In the genomic region with DNA sequence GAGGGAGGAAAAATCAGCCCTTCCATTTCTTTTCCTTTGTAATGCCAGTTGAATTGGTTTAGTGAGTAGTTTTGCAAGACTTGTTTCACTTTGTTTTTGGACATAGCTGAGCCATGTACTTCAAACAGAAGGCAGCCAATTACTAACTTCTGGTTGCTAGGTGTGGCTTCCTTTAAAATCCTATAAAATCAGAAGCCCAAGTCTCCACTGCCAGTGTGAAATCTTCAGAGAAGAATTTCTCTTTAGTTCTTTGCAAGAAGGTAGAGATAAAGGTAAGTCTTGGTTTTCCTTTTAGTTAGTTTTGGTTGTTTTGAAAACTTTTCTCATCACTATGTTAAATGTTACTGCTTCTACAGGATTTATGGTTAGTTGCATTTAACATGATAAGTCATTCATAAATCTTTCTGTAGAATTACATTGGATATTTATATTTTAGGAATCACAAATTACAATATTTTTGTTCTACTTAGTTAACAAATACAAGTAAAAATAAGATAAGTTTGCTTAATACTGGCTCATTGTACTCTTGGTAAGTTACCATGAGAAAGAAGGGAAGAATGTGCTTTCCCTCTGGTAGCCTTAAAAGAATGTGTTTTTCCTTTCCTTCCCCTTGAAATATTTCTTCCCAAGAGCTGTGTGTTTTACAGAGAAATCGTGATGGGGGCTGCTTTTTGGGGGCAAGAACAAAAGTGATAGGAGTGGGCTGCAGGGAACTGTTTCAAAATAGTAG, we compare ENCODE assay signal across 8 cellular contexts. TPM values are rescaled to one million over a fixed set of nuclear protein-coding genes. Genes with fewer than 3 reads are reported as not detected.
DNase-seq lines count a peak whose midpoint lies in the region; ATAC-seq and TF ChIP-seq lines count a peak whose summit lies in the region.

A gene with protein sequence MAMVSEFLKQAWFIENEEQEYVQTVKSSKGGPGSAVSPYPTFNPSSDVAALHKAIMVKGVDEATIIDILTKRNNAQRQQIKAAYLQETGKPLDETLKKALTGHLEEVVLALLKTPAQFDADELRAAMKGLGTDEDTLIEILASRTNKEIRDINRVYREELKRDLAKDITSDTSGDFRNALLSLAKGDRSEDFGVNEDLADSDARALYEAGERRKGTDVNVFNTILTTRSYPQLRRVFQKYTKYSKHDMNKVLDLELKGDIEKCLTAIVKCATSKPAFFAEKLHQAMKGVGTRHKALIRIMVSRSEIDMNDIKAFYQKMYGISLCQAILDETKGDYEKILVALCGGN (plus strand): TSS at position 213 of the 730 bp plus-strand sequence. CDS start 6,671 bp downstream, outside the sequence.

- no peaks in the 10 kb centered on the region for H3K36me3 ChIP-seq in CD8-positive, alpha-beta T cell (ENCODE audit: insufficient read depth, low read length)

- H3K27ac Mint-ChIP-seq in CD8-positive, alpha-beta T cell, result peak within 1 kb of the TSS; percentile 94
- peak within 1 kb of the TSS in 1 of 2 donors; percentile 87 for H3K27ac Mint-ChIP-seq in stimulated activated naive CD8-positive, alpha-beta T cell treated with anti-CD3 and anti-CD28 coated beads, Interleukin-15, amount 100 ng/mL, for 72 hours

- DNase-seq in CD8-positive, alpha-beta T cell, result no peak
- DNase-seq in M059J (ENCODE audit: low read depth) (peak; percentile 96), astrocyte of the hippocampus (ENCODE audit: low read depth, low spot score) (peak; percentile 87), NCI-H1694 treated with DMSO at 0.1 percent for 48 hours (lab: John Stamatoyannopoulos, UW) (no peak), caudate nucleus (lab: John Stamatoyannopoulos, UW) (no peak)
- DNase-seq in stimulated activated naive CD8-positive, alpha-beta T cell treated with anti-CD3 and anti-CD28 coated beads, Interleukin-15, amount 100 ng/mL, for 72 hours, result no peak

- H3K4me1 Mint-ChIP-seq in CD8-positive, alpha-beta T cell (ENCODE audit: low read depth), result peaks cover 73% of the 10 kb centered on the region
- H3K4me1 Mint-ChIP-seq in stimulated activated naive CD8-positive, alpha-beta T cell treated with anti-CD3 and anti-CD28 coated beads, Interleukin-15, amount 100 ng/mL, for 72 hours, result peaks cover 84% of the 10 kb centered on the region

- H3K9me3 ChIP-seq in CD8-positive, alpha-beta T cell (ENCODE audit: low read length), result no peaks in the 10 kb centered on the region

- ATAC-seq in CD8-positive, alpha-beta T cell, result peak; percentile 39
- ATAC-seq in stimulated activated naive CD8-positive, alpha-beta T cell treated with anti-CD3 and anti-CD28 coated beads, Interleukin-15, amount 100 ng/mL, for 72 hours, result no peak
- no peak for ATAC-seq in HG03139 (IDR thresholded peaks at IDR 0.05; ENCODE audit: unreplicated experiment)

- peak within 1 kb of the TSS; percentile 39 for H3K4me3 ChIP-seq in CD8-positive, alpha-beta T cell (ENCODE audit: low read depth, low read length)
- H3K4me3 ChIP-seq in iPS-11a (ENCODE audit: low read depth, low read length), result peak within 1 kb of the TSS; percentile 31

- intact Hi-C loops in CD8-positive, alpha-beta T cell (cut with DNase I, micrococcal nuclease), result loop anchor here in 1 of 2 experiments (1.0 to 10.0 kb wide), 7 partner anchors 20 to 1933 kb away; a partner anchor contains a TSS

- peak within 1 kb of the TSS; percentile 63 for H3K27ac ChIP-seq in CD8-positive, alpha-beta T cell (ENCODE audit: low read depth, low read length)
- H3K27ac ChIP-seq in caudate nucleus (ENCODE audit: low read depth, low read length), result no peak within 1 kb of the TSS

- POLR2A ChIA-PET in CD8-positive, alpha-beta T cell (lab: Charles Lee), result interaction anchor here (1.2 kb wide), 1 partner anchor 8 kb away, joined by 4 read pairs; no protein-coding TSS in a partner anchor

- peak within 1 kb of the TSS; percentile 89 for H3K4me3 Mint-ChIP-seq in CD8-positive, alpha-beta T cell
- H3K4me3 Mint-ChIP-seq in stimulated activated naive CD8-positive, alpha-beta T cell treated with anti-CD3 and anti-CD28 coated beads, Interleukin-15, amount 100 ng/mL, for 72 hours, result peak within 1 kb of the TSS; percentile 74 to 82

- CTCF ChIA-PET in CD8-positive, alpha-beta T cell (lab: Charles Lee), result interaction anchor here (3.5 kb wide), 1 partner anchor 44 kb away, joined by 11 read pairs; no protein-coding TSS in a partner anchor

- no peak for TF ChIP-seq CTCF in CD8-positive, alpha-beta T cell (IDR thresholded peaks at IDR 0.05)

- H3K4me1 ChIP-seq in CD8-positive, alpha-beta T cell (ENCODE audit: insufficient read depth, low read length), result peaks cover 65% of the 10 kb centered on the region

- H3K36me3 Mint-ChIP-seq in CD8-positive, alpha-beta T cell, result peaks cover 4% of the 10 kb centered on the region

- no peaks in the 10 kb centered on the region for H3K27me3 Mint-ChIP-seq in CD8-positive, alpha-beta T cell (ENCODE audit: low read depth)
- no peaks in the 10 kb centered on the region for H3K27me3 Mint-ChIP-seq in stimulated activated naive CD8-positive, alpha-beta T cell treated with anti-CD3 and anti-CD28 coated beads, Interleukin-15, amount 100 ng/mL, for 72 hours

- no peaks in the 10 kb centered on the region for H3K27me3 ChIP-seq in CD8-positive, alpha-beta T cell (ENCODE audit: insufficient read depth, low read length)

- no peaks in the 10 kb centered on the region for H3K9me3 Mint-ChIP-seq in CD8-positive, alpha-beta T cell
- peaks cover 0 to 4% of the 10 kb centered on the region in 2 donors for H3K9me3 Mint-ChIP-seq in stimulated activated naive CD8-positive, alpha-beta T cell treated with anti-CD3 and anti-CD28 coated beads, Interleukin-15, amount 100 ng/mL, for 72 hours

RNA-seq across cellular contexts. Expression of the gene that starts here (rescaled TPM):
- total RNA-seq in CD8-positive, alpha-beta T cell, result 100 to 1,000 TPM; 163 to 167 TPM
- 608 and 753 TPM in 2 replicates for total RNA-seq in M059J (2014; rRNA removed; shearing (Covaris generic))

Comparison
In these comparisons a context has a peak if more than half of its experiments do, and no peak if none do; other contexts are left out.
1. DNase-seq: peak in M059J (single experiment) and astrocyte of the hippocampus (single experiment); none in CD8-positive, alpha-beta T cell (0 of 7), stimulated activated naive CD8-positive, alpha-beta T cell treated with anti-CD3 and anti-CD28 coated beads, Interleukin-15, amount 100 ng/mL, for 72 hours (0 of 2), NCI-H1694 treated with DMSO at 0.1 percent for 48 hours (single experiment) and caudate nucleus (0 of 61).